8 cellular contexts compared by ENCODE assay signal in the genomic region with DNA sequence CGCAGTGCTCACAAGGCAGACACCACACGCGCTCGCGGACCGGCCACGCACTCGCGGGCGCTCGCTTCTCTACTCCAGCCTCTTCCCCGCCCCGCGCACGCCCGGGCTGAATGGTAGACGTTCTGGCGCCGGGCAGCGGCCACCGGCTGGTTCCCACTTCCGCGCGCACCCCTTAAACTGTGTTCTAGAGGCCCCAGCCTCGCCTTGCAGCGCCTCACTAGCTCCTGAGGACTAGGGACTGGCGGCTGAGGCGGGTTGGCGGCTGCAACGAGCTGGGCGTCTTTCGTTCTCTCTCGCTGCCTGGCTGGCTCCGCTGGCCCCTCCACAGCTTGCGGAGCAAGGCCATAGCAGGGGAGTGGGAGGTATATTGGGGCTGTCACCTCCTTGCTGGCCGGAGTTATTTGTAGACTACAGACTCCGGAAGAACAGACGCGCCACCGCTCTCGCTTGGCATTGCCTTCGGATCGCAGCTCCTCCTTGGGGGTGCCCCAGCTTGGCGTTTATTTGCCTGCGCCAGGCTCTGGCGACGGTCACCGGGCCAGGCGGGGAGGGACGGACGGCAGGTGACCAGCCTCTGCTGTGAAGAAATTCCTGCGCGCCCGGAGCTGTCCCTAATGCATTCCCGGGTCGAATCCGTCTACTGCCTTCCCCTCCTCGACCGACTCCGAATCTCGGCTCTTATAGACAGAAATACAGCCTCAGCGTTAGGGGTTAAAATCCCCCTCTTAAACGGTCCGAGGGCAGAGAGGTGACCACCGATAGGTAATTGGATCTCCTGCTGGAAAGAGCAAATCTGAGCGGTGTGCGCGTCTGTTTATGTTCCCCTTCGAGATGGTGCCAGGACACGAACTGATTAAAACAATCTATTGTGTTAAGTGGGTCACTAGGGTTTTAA. TPM values are rescaled to one million over a fixed set of nuclear protein-coding genes. Genes with fewer than 3 reads are reported as not detected.
DNase-seq lines count a peak whose midpoint lies in the region; ATAC-seq and TF ChIP-seq lines count a peak whose summit lies in the region.

No MANE protein-coding gene starts in this region.

- no peak for TF ChIP-seq CTCF in heart right ventricle (IDR thresholded peaks at IDR 0.05)
- no peak for TF ChIP-seq CTCF in mesothelial cell of epicardium (IDR thresholded peaks at IDR 0.05; ENCODE audit: unreplicated experiment)

- no peaks in the 10 kb centered on the region for H3K9me3 ChIP-seq in heart right ventricle

- no peaks in the 10 kb centered on the region for H3K36me3 Mint-ChIP-seq in mesothelial cell of epicardium

- H3K9me3 Mint-ChIP-seq in mesothelial cell of epicardium: no peaks in the 10 kb centered on the region

- H3K27me3 ChIP-seq in heart right ventricle: peaks cover 23 to 96% (median 76%) of the 10 kb centered on the region in 7 donors

- H3K27me3 Mint-ChIP-seq in mesothelial cell of epicardium (ENCODE audit: low read depth): peaks cover 93% of the 10 kb centered on the region

- no peak overlapping the region for H3K27ac ChIP-seq in heart right ventricle
- H3K27ac ChIP-seq in cingulate gyrus (ENCODE audit: low read depth, low read length): peak overlapping the region; percentile 19
- H3K27ac ChIP-seq in urinary bladder (ENCODE audit: low read depth): no peak overlapping the region

- peaks cover 25% of the 10 kb centered on the region for H3K4me1 Mint-ChIP-seq in mesothelial cell of epicardium

- H3K4me3 ChIP-seq in heart right ventricle (peak overlapping the region in 7 of 10 donors; percentile 3 to 41 (median 36)), urinary bladder (ENCODE audit: low read depth, low read length) (peak overlapping the region; percentile 15)

- peak overlapping the region; percentile 63 for H3K4me3 Mint-ChIP-seq in mesothelial cell of epicardium

- ATAC-seq in heart right ventricle: peak in 2 of 8 donors; percentile 17 to 25
- no peak for ATAC-seq in left ventricle myocardium superior

- DNase-seq in heart right ventricle (no peak), left ventricle myocardium superior (no peak), mesothelial cell of epicardium (ENCODE audit: low spot score in 2 of 2, unreplicated experiment in 2 of 2) (peak in 1 of 2 experiments; percentile 52), SK-N-DZ (ENCODE audit: low spot score) (no peak), DMS79 (lab: John Stamatoyannopoulos, UW) (no peak)
- DNase-seq in effector CD8-positive, alpha-beta T cell (lab: John Stamatoyannopoulos, UW): no peak

- WGBS in heart right ventricle, 2 donors: 0 to 2% methylated on average over 70 of the region's 70 CpGs
- 3% methylated on average over 70 of the region's 70 CpGs for WGBS in urinary bladder

- intact Hi-C loops in heart right ventricle (cut with DNase I): no loop called here
- intact Hi-C loops in left ventricle myocardium superior (cut with micrococcal nuclease): no loop called here

- H3K4me1 ChIP-seq in heart right ventricle (peaks cover 0 to 30% (median 13%) of the 10 kb centered on the region in 9 donors), urinary bladder (ENCODE audit: insufficient read depth) (peaks cover 1% of the 10 kb centered on the region)

- no peak overlapping the region for H3K27ac Mint-ChIP-seq in mesothelial cell of epicardium

- no peaks in the 10 kb centered on the region for H3K36me3 ChIP-seq in heart right ventricle
- no peaks in the 10 kb centered on the region for H3K36me3 ChIP-seq in urinary bladder (ENCODE audit: insufficient read depth)

RNA-seq across cellular contexts. Expression of a gene that starts 1.3 kb away (rescaled TPM):
- total RNA-seq in heart right ventricle (under 1 TPM in 8 of 10 donors, not detected in 2; 0.06 to 0.37 (median 0.19) TPM), left ventricle myocardium superior (0.52 TPM), mesothelial cell of epicardium (1.3 to 2.2 TPM (median 2.1 TPM) in 3 replicates), urinary bladder (8.7 TPM)
- polyA plus RNA-seq in heart right ventricle (under 1 TPM in 1 of 2 donors, not detected in 1; 0.03 TPM), urinary bladder (1.2 TPM)
- 0.07 and 0.15 TPM in 2 replicates for polyA plus RNA-seq in SK-N-DZ (2014; cell fraction: cytosol; rRNA removed)
- polyA plus RNA-seq in SK-N-DZ (2014; cell fraction: nucleus; rRNA removed): not detected in 2 replicates
